Comparison of ENCODE assay signal across 19 cellular contexts in genomic region chr19:7633619-7634018, GRCh38. TPM values are rescaled to one million over a fixed set of nuclear protein-coding genes. Genes with fewer than 3 reads are reported as not detected.
A peak's percentile ranks its signal among the peaks of the same experiment; 100 is the strongest.
DNase-seq lines count a peak whose midpoint lies in the region; ATAC-seq, FAIRE-seq and TF ChIP-seq lines count a peak whose summit lies in the region.
"Had no signal": no experiment of that assay in that cellular context is flagged by ENCODE, and none has a peak within 500 bp of the region (broad histone marks: within the 10 kb centered on the region; RNA-seq: fewer than 3 reads in every experiment).

Gene PCP2, minus strand, starts transcription at chr19:7633719. Its CDS starts 262 bp downstream, at chr19:7633457.

- TF ChIP-seq POLR2A in GM12891 (IDR thresholded peaks at IDR 0.05; ENCODE audit: low read depth, low read length) = no peak
- no peak for TF ChIP-seq POLR2A in GM12892 (IDR thresholded peaks at IDR 0.05; ENCODE audit: low read depth, low read length)

- H3K4me1 Mint-ChIP-seq in T-helper 2 cell treated with Interferon-gamma antibody and Interleukin-4, amounts not matched to agents 5 μg/mL and 100 μg/mL, for 36 hours (ENCODE audit: low read depth) = peaks cover 25% of the 10 kb centered on the region
- H3K4me1 Mint-ChIP-seq in central memory CD8-positive, alpha-beta T cell = peaks cover 45% of the 10 kb centered on the region
- H3K4me1 Mint-ChIP-seq in stimulated activated effector memory CD8-positive, alpha-beta T cell treated with anti-CD3 and anti-CD28 coated beads, Interleukin-12 subunit alpha, Interleukin-12 subunit beta, amount 100 ng/mL, for 72 hours = peaks cover 51% of the 10 kb centered on the region

- no peak within 1 kb of the TSS for H3K4me3 Mint-ChIP-seq in T-helper 2 cell treated with Interferon-gamma antibody and Interleukin-4, amounts not matched to agents 5 μg/mL and 100 μg/mL, for 36 hours
- no peak within 1 kb of the TSS for H3K4me3 Mint-ChIP-seq in central memory CD8-positive, alpha-beta T cell
- no peak within 1 kb of the TSS for H3K4me3 Mint-ChIP-seq in stimulated activated effector memory CD8-positive, alpha-beta T cell treated with anti-CD3 and anti-CD28 coated beads, Interleukin-12 subunit alpha, Interleukin-12 subunit beta, amount 100 ng/mL, for 72 hours

- FAIRE-seq in GM12891 (lab: Jason Lieb, UNC) (no peak), GM12892 (lab: Jason Lieb, UNC) (no peak)
- FAIRE-seq: D721Med, G401.6, RCC 7860 had no signal

- ATAC-seq in central memory CD8-positive, alpha-beta T cell (replicated peaks; ENCODE audit: extremely low read depth, poor library complexity, severe bottlenecking) = no peak
- ATAC-seq in stimulated activated effector memory CD8-positive, alpha-beta T cell treated with anti-CD3 and anti-CD28 coated beads, Interleukin-12 subunit alpha, Interleukin-12 subunit beta, amount 100 ng/mL, for 72 hours = no peak
- no peak for ATAC-seq in GM19023 (IDR thresholded peaks at IDR 0.05; ENCODE audit: unreplicated experiment)
- no peak for ATAC-seq in GM21367 (IDR thresholded peaks at IDR 0.05; ENCODE audit: unreplicated experiment)

- no peaks in the 10 kb centered on the region for H3K27me3 Mint-ChIP-seq in T-helper 2 cell treated with Interferon-gamma antibody and Interleukin-4, amounts not matched to agents 5 μg/mL and 100 μg/mL, for 36 hours (ENCODE audit: low read depth)
- no peaks in the 10 kb centered on the region for H3K27me3 Mint-ChIP-seq in central memory CD8-positive, alpha-beta T cell

- no peak for DNase-seq in T-helper 2 cell treated with Interferon-gamma antibody and Interleukin-4, amounts not matched to agents 5 μg/mL and 100 μg/mL, for 36 hours (ENCODE audit: low spot score)
- DNase-seq in T-helper 2 cell = no peak
- no peak for DNase-seq in GM12891 (ENCODE audit: insufficient read length, low spot score)
- no peak for DNase-seq in central memory CD8-positive, alpha-beta T cell (ENCODE audit: low spot score in 2 of 2)
- no peak for DNase-seq in stimulated activated effector memory CD8-positive, alpha-beta T cell treated with anti-CD3 and anti-CD28 coated beads, Interleukin-12 subunit alpha, Interleukin-12 subunit beta, amount 100 ng/mL, for 72 hours (ENCODE audit: low spot score in 2 of 2)
- DNase-seq in GM12892 (ENCODE audit: insufficient read length) = no peak
- DNase-seq: 8988T, DMS79 treated with DMSO at 0.1 percent for 48 hours, H7, KG1, NCI-H1092, NCI-H187 treated with DMSO at 0.1 percent for 48 hours, NCI-H2171, NCI-H510A had no signal

- no peaks in the 10 kb centered on the region for H3K9me3 Mint-ChIP-seq in T-helper 2 cell treated with Interferon-gamma antibody and Interleukin-4, amounts not matched to agents 5 μg/mL and 100 μg/mL, for 36 hours
- no peaks in the 10 kb centered on the region for H3K9me3 Mint-ChIP-seq in central memory CD8-positive, alpha-beta T cell
- H3K9me3 Mint-ChIP-seq in stimulated activated effector memory CD8-positive, alpha-beta T cell treated with anti-CD3 and anti-CD28 coated beads, Interleukin-12 subunit alpha, Interleukin-12 subunit beta, amount 100 ng/mL, for 72 hours = no peaks in the 10 kb centered on the region

- H3K27ac Mint-ChIP-seq in T-helper 2 cell treated with Interferon-gamma antibody and Interleukin-4, amounts not matched to agents 5 μg/mL and 100 μg/mL, for 36 hours = peak within 1 kb of the TSS; percentile 15
- H3K27ac Mint-ChIP-seq in central memory CD8-positive, alpha-beta T cell (ENCODE audit: low read depth) = peak within 1 kb of the TSS; percentile 22
- H3K27ac Mint-ChIP-seq in stimulated activated effector memory CD8-positive, alpha-beta T cell treated with anti-CD3 and anti-CD28 coated beads, Interleukin-12 subunit alpha, Interleukin-12 subunit beta, amount 100 ng/mL, for 72 hours = peak within 1 kb of the TSS; percentile 52

- peaks cover 7% of the 10 kb centered on the region for H3K36me3 Mint-ChIP-seq in T-helper 2 cell treated with Interferon-gamma antibody and Interleukin-4, amounts not matched to agents 5 μg/mL and 100 μg/mL, for 36 hours (ENCODE audit: low read depth)
- H3K36me3 Mint-ChIP-seq in central memory CD8-positive, alpha-beta T cell (ENCODE audit: insufficient read depth) = peaks cover 29% of the 10 kb centered on the region
- peaks cover 57% of the 10 kb centered on the region for H3K36me3 Mint-ChIP-seq in stimulated activated effector memory CD8-positive, alpha-beta T cell treated with anti-CD3 and anti-CD28 coated beads, Interleukin-12 subunit alpha, Interleukin-12 subunit beta, amount 100 ng/mL, for 72 hours

TF ChIP-seq in GM12891, 5 proteins besides CTCF, POLR2A, EP300 and RAD21:
- TF ChIP-seq POLR2AphosphoS5 (IDR thresholded peaks at IDR 0.05; ENCODE audit: low read depth, low read length) = 0 out of 2 replicates have a peak, but pooled peaks have one; percentile 33
- TF ChIP-seq PAX5 (IDR thresholded peaks at IDR 0.05; ENCODE audit: insufficient read depth, low read length, severe bottlenecking) = no peak
TF ChIP-seq in GM12891: peak in this region for 1.

RNA-seq across cellular contexts. Expression of gene PCP2, which starts in this region (rescaled TPM):
- polyA plus RNA-seq in GM12891 (2012; ENCODE audit: low read depth, missing spikeins) = 1.8 TPM
- polyA plus RNA-seq in GM12892 (2012; ENCODE audit: missing spikeins) = 0.89 TPM
